38 cellular contexts compared by ENCODE assay signal in genomic region chr15:76117181-76117580, GRCh38. TPM values are rescaled to one million over a fixed set of nuclear protein-coding genes. Genes with fewer than 3 reads are reported as not detected.
"Had no signal": no experiment of that assay in that cellular context is flagged by ENCODE, and none has a peak within 500 bp of the region (broad histone marks: within the 10 kb centered on the region; RNA-seq: fewer than 3 reads in every experiment).

No MANE protein-coding gene starts in this region.

- H3K4me2 ChIP-seq: KMS-11 had no signal

- H3K4me3 ChIP-seq: MG63 had no signal

- H3K9me3 ChIP-seq: MG63 had no signal

- H3K36me3 ChIP-seq: MG63 had no signal

- DNase-seq: Karpas-422, Kasumi-1, MG63, MM.1S, MV-4-11, NCI-H1048, NCI-H1092, NCI-H1092 treated with DMSO at 0.1 percent for 48 hours, NCI-H1105, NCI-H1105 treated with DMSO at 0.1 percent for 48 hours, NCI-H1417, NCI-H1417 treated with DMSO at 0.1 percent for 48 hours, NCI-H1436, NCI-H1436 treated with DMSO at 0.1 percent for 48 hours, NCI-H146, NCI-H1694, NCI-H1694 treated with DMSO at 0.1 percent for 48 hours, NCI-H187, NCI-H187 treated with DMSO at 0.1 percent for 48 hours, NCI-H1930, NCI-H2029, NCI-H2029 treated with DMSO at 0.1 percent for 48 hours, NCI-H2081, NCI-H2081 treated with DMSO at 0.1 percent for 48 hours, NCI-H2107, NCI-H2171, NCI-H2171 treated with DMSO at 0.1 percent for 48 hours, NCI-H2227 treated with DMSO at 0.1 percent for 48 hours, NCI-H226, NCI-H345, NCI-H446, NCI-H446 treated with DMSO at 0.1 percent for 48 hours, NCI-H510A had no signal

- H3K27ac ChIP-seq: KMS-11 had no signal

- H3K9ac ChIP-seq: KMS-11 had no signal

- H3K27me3 ChIP-seq: MG63 had no signal

RNA-seq across cellular contexts. Expression of gene TMEM266, which starts 57.4 kb away (rescaled TPM):
- total RNA-seq: LHCN-M2, M059J, MCF 10A, NCI-H460 had no signal
